In the genomic region with DNA sequence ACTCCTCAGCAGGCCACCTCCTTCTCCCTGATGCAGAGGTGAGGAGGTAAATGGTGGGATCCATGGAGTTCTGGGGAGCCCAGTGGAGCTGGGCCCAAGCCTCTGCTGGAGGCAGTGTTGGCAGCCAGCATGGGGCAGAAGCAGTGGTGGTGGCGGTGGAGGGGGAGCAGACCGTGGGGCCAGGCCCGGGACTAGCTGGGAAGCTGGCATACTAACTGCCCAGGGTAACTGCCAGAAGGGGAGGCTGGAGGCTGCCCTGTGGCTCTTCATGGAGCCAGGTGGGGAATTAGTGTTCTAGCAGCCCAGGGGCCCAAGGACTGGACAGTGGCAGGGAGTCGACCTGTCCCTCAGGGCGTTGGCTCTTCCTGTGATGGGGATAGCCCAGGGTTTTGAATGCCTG, we compare ENCODE assay signal across 22 cellular contexts. TPM values are rescaled to one million over a fixed set of nuclear protein-coding genes. Genes with fewer than 3 reads are reported as not detected.
"Had no signal": no experiment of that assay in that cellular context is flagged by ENCODE, and none has a peak within 500 bp of the region (broad histone marks: within the 10 kb centered on the region; RNA-seq: fewer than 3 reads in every experiment).

No MANE protein-coding gene starts in this region.

- H3K4me1 ChIP-seq: SJSA1 had no signal

- H3K27me3 ChIP-seq: SJSA1 had no signal

- H3K36me3 ChIP-seq: SJSA1 had no signal

- H3K27ac ChIP-seq: SJSA1, SK-N-MC had no signal

- H3K4me3 ChIP-seq: SJSA1, SK-N-MC had no signal

- DNase-seq: KBM-7, MV-4-11, NCI-H1048, NCI-H1105, NCI-H1417, NCI-H1436 treated with DMSO at 0.1 percent for 48 hours, NCI-H1694 treated with DMSO at 0.1 percent for 48 hours, NCI-H1930, NCI-H2081, NCI-H2107, NCI-H2227 treated with DMSO at 0.1 percent for 48 hours, NCI-H510A, NCI-H524 treated with DMSO at 0.1 percent for 48 hours, NCI-H69, NCI-H774, RPMI8226, SIG-M5 had no signal

- H3K9me3 ChIP-seq: SJSA1 had no signal

RNA-seq across cellular contexts. Expression of gene H2BK1, which starts 54.3 kb away (rescaled TPM):
- total RNA-seq: HT-29, LHCN-M2, MCF 10A, SJSA1 had no signal
